Comparison of ENCODE assay signal across 1 cellular context in the genomic region with DNA sequence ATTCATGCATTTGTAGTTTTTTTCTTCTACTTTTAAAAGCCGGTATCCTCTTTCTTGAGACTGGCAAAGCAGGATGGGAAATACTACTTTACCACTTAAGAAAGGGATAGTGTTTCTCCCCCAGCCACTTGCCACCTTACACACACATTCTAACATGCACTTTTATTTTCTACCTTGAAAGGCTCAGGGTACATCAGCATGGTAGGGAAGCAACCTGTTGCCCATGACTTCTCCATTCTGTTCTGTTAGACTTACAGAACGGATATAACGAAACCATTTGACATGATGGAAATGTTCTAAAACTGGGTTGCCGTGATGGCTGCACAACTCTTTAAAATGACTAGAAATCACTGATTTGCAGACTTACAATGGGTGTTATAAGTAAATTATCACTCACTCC.
TF ChIP-seq lines count a peak whose summit lies in the region.

No MANE protein-coding gene starts in this region.

TF ChIP-seq in H1, 55 proteins besides CTCF, POLR2A, EP300 and RAD21:
- TF ChIP-seq BRCA1 (IDR thresholded peaks at IDR 0.05; ENCODE audit: low read depth, low read length) (no peak), SIX5 (IDR thresholded peaks at IDR 0.05; ENCODE audit: low read depth, low read length) (no peak), POLR2AphosphoS5 (IDR thresholded peaks at IDR 0.05; ENCODE audit: low read depth, low read length) (no peak), SP4 (IDR thresholded peaks at IDR 0.05; ENCODE audit: low read length) (no peak), BCL11A (IDR thresholded peaks at IDR 0.05; ENCODE audit: low read depth in 2 of 2, low read length in 2 of 2) (no peak), JUN (IDR thresholded peaks at IDR 0.05; ENCODE audit: low read depth, low read length) (no peak), SAP30 (IDR thresholded peaks at IDR 0.05; ENCODE audit: insufficient read depth, insufficient replicate concordance, low read length) (no peak), RFX5 (IDR thresholded peaks at IDR 0.05; ENCODE audit: borderline replicate concordance, low read depth, low read length) (no peak), NRF1 (IDR thresholded peaks at IDR 0.05; ENCODE audit: low read depth, low read length) (no peak), EZH2 (IDR thresholded peaks at IDR 0.05; ENCODE audit: low read depth, low read length, severe bottlenecking) (no peak), HDAC2 (IDR thresholded peaks at IDR 0.05; ENCODE audit: borderline replicate concordance in 1 of 2, low read depth in 2 of 2, low read length in 2 of 2) (no peak), KDM4A (IDR thresholded peaks at IDR 0.05; ENCODE audit: low read depth, low read length, severe bottlenecking) (no peak), MAFK (IDR thresholded peaks at IDR 0.05; ENCODE audit: low read depth, low read length) (no peak), EGR1 (IDR thresholded peaks at IDR 0.05; ENCODE audit: borderline replicate concordance, low read depth, low read length) (no peak), CBX5 (IDR thresholded peaks at IDR 0.05; ENCODE audit: low read depth, low read length) (no peak), ASH2L (IDR thresholded peaks at IDR 0.05; ENCODE audit: low read length) (no peak)
- TF ChIP-seq, protein P1, sequence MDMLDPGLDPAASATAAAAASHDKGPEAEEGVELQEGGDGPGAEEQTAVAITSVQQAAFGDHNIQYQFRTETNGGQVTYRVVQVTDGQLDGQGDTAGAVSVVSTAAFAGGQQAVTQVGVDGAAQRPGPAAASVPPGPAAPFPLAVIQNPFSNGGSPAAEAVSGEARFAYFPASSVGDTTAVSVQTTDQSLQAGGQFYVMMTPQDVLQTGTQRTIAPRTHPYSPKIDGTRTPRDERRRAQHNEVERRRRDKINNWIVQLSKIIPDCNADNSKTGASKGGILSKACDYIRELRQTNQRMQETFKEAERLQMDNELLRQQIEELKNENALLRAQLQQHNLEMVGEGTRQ (IDR thresholded peaks at IDR 0.05; ENCODE audit: low read length): no peak
